Comparison of ENCODE assay signal across 19 cellular contexts in the genomic region with DNA sequence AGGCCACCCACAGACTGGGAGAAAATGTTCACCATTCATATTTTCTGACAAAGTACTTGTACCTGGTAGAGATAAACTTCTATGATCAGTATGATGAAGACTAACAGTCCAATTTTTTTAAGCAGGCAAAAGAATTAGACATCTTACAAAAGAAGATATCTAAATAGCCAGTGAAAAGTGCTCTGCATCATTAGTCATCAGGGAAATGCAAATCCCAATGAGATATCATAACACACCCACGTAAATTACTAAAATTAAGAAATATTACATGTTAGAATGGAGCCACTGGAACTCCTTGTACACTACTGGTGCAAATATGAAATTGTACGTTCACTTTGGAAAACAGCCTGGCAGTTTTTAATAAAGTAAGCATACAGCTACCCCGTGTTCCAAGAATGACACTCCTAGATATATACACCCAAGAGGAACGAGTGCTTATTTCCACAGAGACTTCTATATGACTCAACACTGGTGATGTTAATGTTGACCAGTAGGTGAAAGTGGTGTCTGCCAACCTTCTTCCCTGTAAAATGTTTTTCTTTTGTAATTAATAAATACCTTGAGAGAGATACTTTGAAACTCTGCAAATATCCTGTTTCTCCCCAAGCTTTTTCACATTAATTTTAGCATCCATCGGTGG.
"Had no signal": no experiment of that assay in that cellular context is flagged by ENCODE, and none has a peak within 500 bp of the region (broad histone marks: within the 10 kb centered on the region; RNA-seq: fewer than 3 reads in every experiment).

No MANE protein-coding gene starts in this region.

- FAIRE-seq: frontal cortex, keratinocyte had no signal

- H3K27ac ChIP-seq: cardiac muscle cell, parathyroid adenoma, right lobe of liver, testis had no signal

- DNase-seq: activated CD4-positive, alpha-beta T cell treated with anti-CD3 and anti-CD28 coated beads, Interleukin-2, amount 10 ng/mL, durations not matched to agents 7 days and 5 days; activated CD8-positive, alpha-beta memory T cell treated with anti-CD3 and anti-CD28 coated beads, Interleukin-2, amount 50 U/mL, for 4 hours; activated effector memory CD4-positive, alpha-beta T cell treated with Interleukin-2 at 50 U/mL for 16 hours; activated naive CD4-positive, alpha-beta T cell treated with anti-CD3 and anti-CD28 coated beads, Interleukin-2, amount 10 ng/mL, durations not matched to agents 7 days and 5 days; activated naive CD8-positive, alpha-beta T cell treated with anti-CD3 and anti-CD28 coated beads, Interleukin-2, amount 50 U/mL, for 24 hours; activated T-cell treated with anti-CD3 and anti-CD28 coated beads, Interleukin-2, amount 50 U/mL, for 48 hours; aorta; effector CD8-positive, alpha-beta T cell; hypothalamus; midbrain; right lobe of liver; stimulated activated CD4-positive, alpha-beta T cell treated with anti-CD3 and anti-CD28 coated beads, Interleukin-4, amount 100 ng/mL, for 24 hours; testis had no signal

- H3K4me3 ChIP-seq: cardiac muscle cell, right lobe of liver, testis had no signal

- H3K4me1 ChIP-seq: parathyroid adenoma had no signal

- ATAC-seq: activated CD4-positive, CD25-positive, alpha-beta regulatory T cell treated with anti-CD3 and anti-CD28 coated beads, Interleukin-2, amount 50 U/mL, for 24 hours; activated naive CD8-positive, alpha-beta T cell treated with anti-CD3 and anti-CD28 coated beads, Interleukin-2, amount 50 U/mL, for 24 hours; right lobe of liver; stimulated activated effector memory CD8-positive, alpha-beta T cell treated with anti-CD3 and anti-CD28 coated beads, Interleukin-12 subunit alpha, Interleukin-12 subunit beta, amount 100 ng/mL, for 72 hours had no signal

- H3K9me3 ChIP-seq: right lobe of liver, testis had no signal
